In the genomic region with DNA sequence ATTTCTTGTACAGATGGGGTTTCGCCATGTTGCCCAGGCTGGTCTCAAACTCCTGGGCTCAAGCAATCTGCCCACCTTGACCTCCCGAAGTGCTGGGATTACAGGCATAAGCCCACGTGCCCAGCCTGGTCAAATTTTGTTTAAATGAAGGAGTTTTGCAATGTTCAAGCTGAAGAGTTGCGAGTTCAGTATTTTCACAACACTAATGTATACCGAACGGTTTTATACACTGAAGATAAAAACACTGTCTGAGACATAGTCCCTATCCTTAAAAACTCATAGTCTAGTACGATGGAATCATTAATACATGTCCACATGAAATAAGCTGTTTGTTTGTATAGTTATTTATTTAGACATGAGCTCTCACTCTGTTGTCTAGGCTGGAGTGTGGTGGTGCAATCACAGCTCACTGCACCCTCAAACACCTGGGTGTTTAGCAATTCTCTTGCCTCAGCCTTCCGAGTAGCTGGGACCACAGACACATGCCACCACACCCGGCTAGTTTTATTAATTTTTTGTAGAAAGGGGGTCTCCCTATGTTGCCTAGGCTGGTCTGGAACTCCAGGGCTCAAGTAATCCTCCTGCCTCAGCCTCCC, we compare ENCODE assay signal across 22 cellular contexts.
"Had no signal": no experiment of that assay in that cellular context is flagged by ENCODE, and none has a peak within 500 bp of the region (broad histone marks: within the 10 kb centered on the region; RNA-seq: fewer than 3 reads in every experiment).

No MANE protein-coding gene starts in this region.

- H3K4me1 ChIP-seq: prostate gland, right atrium auricular region, sigmoid colon, tibial nerve, vagina had no signal

- H3K9me3 ChIP-seq: mucosa of descending colon, prostate gland, right atrium auricular region, sigmoid colon, thoracic aorta, tibial nerve, vagina had no signal

- H3K27ac ChIP-seq: coronary artery, prostate gland, right atrium auricular region, sigmoid colon, thoracic aorta, tibial nerve, vagina had no signal

- H3K4me3 ChIP-seq: coronary artery, lung, mucosa of descending colon, prostate gland, right atrium auricular region, sigmoid colon, thoracic aorta, tibial nerve, vagina had no signal

- DNase-seq: dermis blood vessel endothelial cell; effector memory CD4-positive, alpha-beta T cell; hypothalamus; immature natural killer cell; islet precursor cell; kidney glomerular epithelial cell; left colon; left ventricle myocardium superior; mucosa of descending colon; naive B cell; sigmoid colon; stimulated activated CD4-positive, alpha-beta T cell treated with anti-CD3 and anti-CD28 coated beads, Interleukin-2, amount 100 ng/mL, for 24 hours; stimulated activated CD4-positive, alpha-beta T cell treated with anti-CD3 and anti-CD28 coated beads, Interleukin-4, amount 100 ng/mL, for 24 hours had no signal

- ATAC-seq: left colon; left ventricle myocardium superior; mucosa of descending colon; natural killer cell treated with Interleukin-12 subunit alpha and Interleukin-12 subunit beta and Interleukin-15 and Interleukin-18, amount 100 ng/mL, for 72 hours; stimulated activated memory B cell treated with anti-CD40 and anti-IgM and Interleukin-4, amounts not matched to agents 10 μg/mL and 1 μg/mL and 100 μg/mL, for 72 hours had no signal

- H3K27me3 ChIP-seq: right atrium auricular region, sigmoid colon, tibial nerve, vagina had no signal
